Comparison of ENCODE assay signal across 8 cellular contexts in the genomic region with DNA sequence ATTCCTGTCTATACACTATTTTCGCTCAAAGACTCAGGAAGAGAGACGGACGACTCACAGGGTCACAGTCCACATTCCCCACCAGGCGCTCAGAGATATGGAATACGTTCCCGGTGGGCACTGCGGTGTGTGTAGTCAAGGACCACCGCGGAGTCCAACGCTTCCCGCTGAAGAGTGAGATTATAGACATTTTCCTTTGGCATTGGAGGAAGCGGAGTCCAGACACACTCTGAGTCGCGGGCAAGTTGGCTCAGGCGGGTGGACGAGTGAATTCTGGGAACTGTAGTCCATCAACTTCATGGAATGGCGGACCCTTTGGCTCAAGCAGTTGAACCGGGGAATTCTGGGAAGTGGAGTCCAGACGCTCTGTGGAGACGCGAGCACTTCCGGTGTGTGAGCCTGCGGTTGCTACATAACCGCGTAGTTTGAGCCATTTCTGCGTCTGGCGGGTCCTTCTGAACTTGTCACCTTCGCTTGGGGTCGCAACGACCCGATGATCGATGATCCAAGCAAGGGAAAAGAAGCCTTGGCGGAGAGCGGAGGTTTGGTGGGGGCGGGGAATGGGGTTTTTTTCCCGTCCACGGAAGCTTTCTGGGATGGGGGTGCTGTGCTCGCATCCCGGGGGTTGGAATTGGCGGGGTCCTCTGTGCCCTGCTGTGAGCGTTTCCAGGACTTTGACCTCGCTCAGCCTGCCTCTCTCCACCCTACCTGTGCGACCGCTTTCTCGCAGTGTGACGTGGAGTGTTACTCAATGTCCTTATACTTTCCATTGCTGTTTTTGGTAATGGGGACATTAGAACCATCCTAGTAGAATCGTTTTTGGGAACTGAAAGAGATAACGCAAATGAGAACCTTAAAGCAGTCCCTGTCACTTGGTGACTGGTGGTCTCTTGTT. TPM values are rescaled to one million over a fixed set of nuclear protein-coding genes. Genes with fewer than 3 reads are reported as not detected.
A peak's percentile ranks its signal among the peaks of the same experiment; 100 is the strongest.
DNase-seq lines count a peak whose midpoint lies in the region; ATAC-seq and TF ChIP-seq lines count a peak whose summit lies in the region.

A gene (plus strand): TSS at position 392 of the 895 bp plus-strand sequence. CDS start 4,122 bp downstream, outside the sequence.

- H3K27ac ChIP-seq in adrenal gland = peak within 1 kb of the TSS in 4 of 5 donors; percentile 30 to 88 (median 68)
- peak within 1 kb of the TSS; percentile 37 to 84 (median 75) for H3K27ac ChIP-seq in heart left ventricle
- peak within 1 kb of the TSS; percentile 70 to 90 (median 87) for H3K27ac ChIP-seq in upper lobe of left lung

- peaks cover 3 to 13% of the 10 kb centered on the region in 2 donors for H3K4me1 ChIP-seq in adrenal gland (replicated peaks in 1 of 2)
- H3K4me1 ChIP-seq in heart left ventricle = peaks cover 0 to 28% (median 11%) of the 10 kb centered on the region in 12 donors
- peaks cover 10 to 16% (median 12%) of the 10 kb centered on the region in 4 donors for H3K4me1 ChIP-seq in upper lobe of left lung

- H3K27me3 ChIP-seq in adrenal gland = no peaks in the 10 kb centered on the region
- no peaks in the 10 kb centered on the region for H3K27me3 ChIP-seq in heart left ventricle
- no peaks in the 10 kb centered on the region for H3K27me3 ChIP-seq in upper lobe of left lung

- WGBS in adrenal gland, 4 donors = 0 to 1% (median 0%) methylated on average over 35 to 48 of the region's 48 CpGs
- 0 to 1% (median 1%) methylated on average over 40 to 48 of the region's 48 CpGs for WGBS in heart left ventricle, 4 donors
- WGBS in upper lobe of left lung, 2 donors = 0 to 1% methylated on average over 29 to 48 of the region's 48 CpGs

- H3K4me3 ChIP-seq in GM12875 (ENCODE audit: low read depth, low read length) (peak within 1 kb of the TSS; percentile 91), adrenal gland (peak within 1 kb of the TSS; percentile 44 to 93 (median 68)), heart left ventricle (peak within 1 kb of the TSS; percentile 61 to 92 (median 82)), upper lobe of left lung (peak within 1 kb of the TSS; percentile 78 to 96 (median 87))

- TF ChIP-seq CTCF in GM12875 (IDR thresholded peaks at IDR 0.05; ENCODE audit: borderline replicate concordance, insufficient read depth, low read depth, low read length) (no peak), adrenal gland (IDR thresholded peaks at IDR 0.05) (no peak), heart left ventricle (IDR thresholded peaks at IDR 0.05) (no peak), upper lobe of left lung (IDR thresholded peaks at IDR 0.05) (peak in 1 of 6 experiments; percentile 7)

- TF ChIP-seq POLR2A in adrenal gland (IDR thresholded peaks at IDR 0.05) (no peak), heart left ventricle (IDR thresholded peaks at IDR 0.05) (peak in 1 of 2 donors; percentile 41), upper lobe of left lung (IDR thresholded peaks at IDR 0.05) (peak in 1 of 4 donors; percentile 50)

- peak; percentile 85 for DNase-seq in NCI-H128 (lab: John Stamatoyannopoulos, UW; ENCODE audit: unreplicated experiment)
- peak; percentile 96 for DNase-seq in SW480 (ENCODE audit: low spot score)
- DNase-seq in adrenal gland = peak; percentile 91 to 98 (median 95)
- peak; percentile 89 to 95 (median 94) for DNase-seq in heart left ventricle
- DNase-seq in pons (ENCODE audit: low spot score) = peak; percentile 98
- DNase-seq in upper lobe of left lung = peak; percentile 24 to 96

- intact Hi-C loops in adrenal gland (cut with DNase I) (no loop called here), heart left ventricle (cut with DNase I) (loop anchor here in 9 of 10 donors (1.0 to 10.0 kb wide), 12 partner anchors 18 to 164 kb away; a partner anchor contains a TSS)

- no peak for TF ChIP-seq EP300 in upper lobe of left lung (IDR thresholded peaks at IDR 0.05)

- H3K9me3 ChIP-seq in adrenal gland (replicated peaks in 1 of 3) = no peaks in the 10 kb centered on the region
- H3K9me3 ChIP-seq in heart left ventricle = peaks cover 0 to 39% (median 7%) of the 10 kb centered on the region in 12 donors
- peaks cover 6 to 30% (median 21%) of the 10 kb centered on the region in 4 donors for H3K9me3 ChIP-seq in upper lobe of left lung

- peak; percentile 95 for ATAC-seq in HG02759 (IDR thresholded peaks at IDR 0.05; ENCODE audit: unreplicated experiment)
- peak; percentile 99 to 100 (median 100) for ATAC-seq in heart left ventricle
- ATAC-seq in upper lobe of left lung (ENCODE audit: low FRiP score in 2 of 2) = peak; percentile 99 to 100

- H3K36me3 ChIP-seq in adrenal gland (replicated peaks in 1 of 2) (peaks cover 0 to 1% of the 10 kb centered on the region in 2 donors), heart left ventricle (peaks cover 0 to 18% (median 11%) of the 10 kb centered on the region in 9 donors), upper lobe of left lung (peaks cover 2 to 13% (median 10%) of the 10 kb centered on the region in 4 donors)

RNA-seq across cellular contexts. Expression of the gene that starts here (rescaled TPM):
- total RNA-seq in adrenal gland (1 to 10 TPM; 1.4 to 6.1 (median 4.7) TPM), heart left ventricle (1 to 10 TPM; 1.7 to 4.3 (median 2.5) TPM), upper lobe of left lung (1 to 10 TPM; 2.2 to 6.4 (median 4.7) TPM)
- polyA plus RNA-seq in adrenal gland (1 to 10 TPM; 3.0 to 3.5 (median 3.2) TPM), heart left ventricle (1 to 10 TPM; 1.8 to 1.9 TPM)

Comparison
In these comparisons a context has a peak if more than half of its experiments do, and no peak if none do; other contexts are left out.
1. Peak in every context shown above with its lines: DNase-seq, ATAC-seq, H3K4me3 ChIP-seq and H3K27ac ChIP-seq.
2. intact Hi-C loops: an anchor here in heart left ventricle (1.0 to 10.0 kb wide); none called in adrenal gland.